Comparison of ENCODE assay signal across 21 cellular contexts in genomic region chrX:153806999-153807575, GRCh38. TPM values are rescaled to one million over a fixed set of nuclear protein-coding genes. Genes with fewer than 3 reads are reported as not detected.
"Had no signal": no experiment of that assay in that cellular context is flagged by ENCODE, and none has a peak within 500 bp of the region (broad histone marks: within the 10 kb centered on the region; RNA-seq: fewer than 3 reads in every experiment).

No MANE protein-coding gene starts in this region.

- H3K4me3 Mint-ChIP-seq: dendritic cell treated with granulocyte-macrophage colony-stimulating factor and Interleukin-4, amounts not matched to agents 40 ng/mL and 50 ng/mL, for 4 days; naive thymus-derived CD4-positive, alpha-beta T cell; nephron progenitor cell had no signal

- ATAC-seq: heart left ventricle; naive thymus-derived CD4-positive, alpha-beta T cell; sciatic nerve had no signal

- H3K27ac Mint-ChIP-seq: dendritic cell treated with granulocyte-macrophage colony-stimulating factor and Interleukin-4, amounts not matched to agents 40 ng/mL and 50 ng/mL, for 4 days; naive thymus-derived CD4-positive, alpha-beta T cell; nephron progenitor cell had no signal

- H3K4me1 ChIP-seq: heart left ventricle, parathyroid adenoma, prostate gland, spleen, stomach, transverse colon had no signal

- H3K36me3 Mint-ChIP-seq: naive thymus-derived CD4-positive, alpha-beta T cell had no signal

- H3K9me3 Mint-ChIP-seq: dendritic cell treated with granulocyte-macrophage colony-stimulating factor and Interleukin-4, amounts not matched to agents 40 ng/mL and 50 ng/mL, for 4 days had no signal

- H3K9me3 ChIP-seq: prostate gland, spleen, thoracic aorta, transverse colon had no signal

- H3K4me3 ChIP-seq: heart left ventricle, prostate gland, spleen, stomach, thoracic aorta, transverse colon had no signal

- H3K27me3 ChIP-seq: stomach, transverse colon had no signal

- H2AFZ ChIP-seq: parathyroid adenoma had no signal

- H3K36me3 ChIP-seq: heart left ventricle, prostate gland, spleen, thoracic aorta, transverse colon had no signal

- H3K9ac ChIP-seq: parathyroid adenoma had no signal

- DNase-seq: erythroblast; heart left ventricle; hippocampal formation; kidney glomerular epithelial cell; mammary epithelial cell; naive thymus-derived CD4-positive, alpha-beta T cell; nephron progenitor cell; retina; spleen; stimulated activated CD4-positive, alpha-beta T cell treated with anti-CD3 and anti-CD28 coated beads, Interleukin-15, amount 100 ng/mL, for 24 hours; stimulated activated CD4-positive, alpha-beta T cell treated with anti-CD3 and anti-CD28 coated beads, Interleukin-1b, Interleukin-23, amount 100 ng/mL, for 48 hours; stimulated activated naive CD4-positive, alpha-beta T cell; stomach; transverse colon had no signal

- H3K27ac ChIP-seq: heart left ventricle, parathyroid adenoma, prostate gland, spleen, stomach, thoracic aorta, transverse colon had no signal

RNA-seq across cellular contexts. Expression of gene SRPK3, which starts 26.2 kb away (rescaled TPM):
- total RNA-seq: glomerular endothelial cell; naive thymus-derived CD4-positive, alpha-beta T cell; spleen had no signal
- polyA plus RNA-seq: liver; naive thymus-derived CD4-positive, alpha-beta T cell had no signal

RNA-seq across cellular contexts. Expression of gene PLXNB3, which starts 43.0 kb away (rescaled TPM):
- polyA plus RNA-seq: naive thymus-derived CD4-positive, alpha-beta T cell had no signal
